In the genomic region with DNA sequence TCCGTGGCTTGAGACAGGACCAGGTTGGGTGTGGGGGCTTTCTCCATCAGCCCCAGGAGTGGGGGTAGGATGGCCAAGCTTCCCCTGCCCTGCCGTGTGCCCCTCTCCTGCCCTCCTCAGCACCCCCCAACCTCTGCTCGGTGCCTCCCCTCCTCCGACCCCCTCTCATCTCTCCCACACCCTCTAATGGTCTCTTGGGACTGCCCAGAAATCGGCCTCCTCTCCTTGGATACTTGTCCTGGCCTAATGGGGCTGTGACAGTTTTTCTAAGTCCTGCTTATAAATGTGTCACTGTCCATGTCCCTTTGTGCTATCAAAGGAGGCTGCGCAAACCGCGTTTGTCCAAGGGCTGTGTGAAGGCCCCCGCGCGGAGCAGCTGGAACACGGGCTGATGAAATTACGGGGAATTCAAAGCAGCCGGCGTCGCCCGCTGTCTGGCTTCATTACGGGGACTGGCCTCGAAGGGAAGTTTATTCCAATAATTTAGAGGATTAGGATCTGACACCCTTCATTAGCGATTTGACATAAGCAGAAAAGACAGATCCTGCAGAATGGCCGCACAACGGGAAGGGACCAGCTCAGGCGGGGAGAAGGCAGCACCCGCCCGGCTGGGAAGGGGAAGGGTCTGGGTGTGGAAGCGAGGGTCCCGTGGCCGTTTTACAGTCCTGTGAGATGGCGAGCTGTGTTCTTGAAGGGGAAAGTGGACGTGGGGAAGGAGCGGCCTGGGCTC, we compare ENCODE assay signal across 30 cellular contexts. TPM values are rescaled to one million over a fixed set of nuclear protein-coding genes. Genes with fewer than 3 reads are reported as not detected.
DNase-seq lines count a peak whose midpoint lies in the region; ATAC-seq, FAIRE-seq and TF ChIP-seq lines count a peak whose summit lies in the region.
"Had no signal": no experiment of that assay in that cellular context is flagged by ENCODE, and none has a peak within 500 bp of the region (broad histone marks: within the 10 kb centered on the region; RNA-seq: fewer than 3 reads in every experiment).

No MANE protein-coding gene starts in this region.

- no peak for FAIRE-seq in GM12891 (lab: Jason Lieb, UNC)
- FAIRE-seq: frontal cortex had no signal

- POLR2A ChIA-PET in WTC11 (lab: Charles Lee) = no interaction called here

- H3K4me1 Mint-ChIP-seq in WTC11 (peaks cover 55% of the 10 kb centered on the region), type B pancreatic cell (ENCODE audit: unreplicated experiment) (peaks cover 58% of the 10 kb centered on the region)
- H3K4me1 Mint-ChIP-seq: activated B cell treated with CpG ODN at 0.5 μM for 24 hours; activated naive CD8-positive, alpha-beta T cell treated with anti-CD3 and anti-CD28 coated beads for 36 hours had no signal

- no peaks in the 10 kb centered on the region for H3K36me3 ChIP-seq in lung (ENCODE audit: control insufficient read depth in 2 of 2, insufficient read depth in 2 of 2, low read length in 2 of 2)
- H3K36me3 ChIP-seq: ascending aorta, tibial nerve had no signal

- no peak overlapping the region for H3K4me3 Mint-ChIP-seq in WTC11
- peak overlapping the region; percentile 44 for H3K4me3 Mint-ChIP-seq in type B pancreatic cell
- H3K4me3 Mint-ChIP-seq: activated B cell treated with CpG ODN at 0.5 μM for 24 hours; activated naive CD8-positive, alpha-beta T cell treated with anti-CD3 and anti-CD28 coated beads for 36 hours; CD8-positive, alpha-beta T cell had no signal

- H3K9me3 ChIP-seq in lung (ENCODE audit: control insufficient read depth in 2 of 2, insufficient read depth in 1 of 2, low read length in 1 of 2) = no peaks in the 10 kb centered on the region
- H3K9me3 ChIP-seq: ascending aorta, tibial nerve had no signal

- peak; percentile 27 for DNase-seq in activated effector memory CD4-positive, alpha-beta T cell treated with anti-CD3 and anti-CD28 coated beads, Interleukin-2, amount 50 U/mL, for 16 hours
- no peak for DNase-seq in activated effector memory CD4-positive, alpha-beta T cell treated with Interleukin-2 at 50 U/mL for 16 hours
- DNase-seq in WTC11 (ENCODE audit: low spot score) = no peak
- DNase-seq in lung (ENCODE audit: low spot score) = no peak
- DNase-seq in type B pancreatic cell (ENCODE audit: extremely low spot score, unreplicated experiment) = no peak
- no peak for DNase-seq in GM12891 (ENCODE audit: insufficient read length, low spot score)
- DNase-seq in NCI-H2029 treated with DMSO at 0.1 percent for 48 hours (lab: John Stamatoyannopoulos, UW) = no peak
- DNase-seq in anterior cingulate cortex (lab: John Stamatoyannopoulos, UW) = no peak
- DNase-seq: activated B cell treated with CpG ODN at 0.5 μM for 24 hours; activated CD4-positive, alpha-beta T cell treated with anti-CD3 and anti-CD28 coated beads, Interleukin-2, amount 50 U/mL, for 4 hours; activated naive CD8-positive, alpha-beta T cell treated with anti-CD3 and anti-CD28 coated beads for 36 hours; CD8-positive, alpha-beta T cell; central memory CD4-positive, alpha-beta T cell; DMS153; GOT3; IMR-90; mesendoderm; NCI-H187; NCI-H226; NCI-H748 treated with DMSO at 0.1 percent for 48 hours; stimulated activated CD4-positive, alpha-beta T cell treated with anti-CD3 and anti-CD28 coated beads, Interleukin-2, amount 100 ng/mL, for 24 hours had no signal

- ATAC-seq in WTC11 = no peak
- no peak for ATAC-seq in lung (ENCODE audit: insufficient read depth, low FRiP score)
- ATAC-seq: CD8-positive, alpha-beta T cell; left lobe of liver had no signal

- TF ChIP-seq CTCF in WTC11 (IDR thresholded peaks at IDR 0.05) (no peak), lung (IDR thresholded peaks at IDR 0.05; ENCODE audit: control extremely low read depth, extremely low read depth) (no peak), type B pancreatic cell (conservative IDR thresholded peaks at IDR 0.05) (no peak)

- H3K27me3 ChIP-seq in lung (ENCODE audit: control insufficient read depth, insufficient read depth) = no peaks in the 10 kb centered on the region
- H3K27me3 ChIP-seq: ascending aorta, tibial nerve had no signal

- H3K36me3 Mint-ChIP-seq in WTC11 = no peaks in the 10 kb centered on the region
- H3K36me3 Mint-ChIP-seq in type B pancreatic cell = no peaks in the 10 kb centered on the region
- H3K36me3 Mint-ChIP-seq: activated naive CD8-positive, alpha-beta T cell treated with anti-CD3 and anti-CD28 coated beads for 36 hours; CD8-positive, alpha-beta T cell had no signal

- CTCF ChIA-PET in WTC11 (lab: Charles Lee) = interaction anchor here (2.1 to 3.6 kb wide), 2 partner anchors 19 to 49 kb away, joined by 5 to 52 read pairs; no protein-coding TSS in a partner anchor

- H3K27me3 Mint-ChIP-seq in WTC11 (ENCODE audit: low read depth) (no peaks in the 10 kb centered on the region), type B pancreatic cell (peaks cover 4% of the 10 kb centered on the region)

- WGBS in lung, 2 donors = 95% methylated on average over 30 to 31 of the region's 31 CpGs

- H3K4me3 ChIP-seq in lung = peak overlapping the region; percentile 4
- H3K4me3 ChIP-seq: tibial nerve had no signal

- no peaks in the 10 kb centered on the region for H3K9me3 Mint-ChIP-seq in WTC11
- H3K9me3 Mint-ChIP-seq in type B pancreatic cell = no peaks in the 10 kb centered on the region
- H3K9me3 Mint-ChIP-seq: activated B cell treated with CpG ODN at 0.5 μM for 24 hours; activated naive CD8-positive, alpha-beta T cell treated with anti-CD3 and anti-CD28 coated beads for 36 hours; CD8-positive, alpha-beta T cell had no signal

- TF ChIP-seq POLR2A in GM12891 (IDR thresholded peaks at IDR 0.05; ENCODE audit: low read depth, low read length) = no peak

- H3K27ac Mint-ChIP-seq in WTC11 (peak overlapping the region; percentile 45; the same call in 1 of the 2 replicates), type B pancreatic cell (no peak overlapping the region)
- H3K27ac Mint-ChIP-seq: activated B cell treated with CpG ODN at 0.5 μM for 24 hours; activated naive CD8-positive, alpha-beta T cell treated with anti-CD3 and anti-CD28 coated beads for 36 hours; CD8-positive, alpha-beta T cell had no signal

- H3K4me1 ChIP-seq in lung (ENCODE audit: control insufficient read depth in 2 of 2, insufficient read depth in 2 of 2, low read length in 2 of 2) = peaks cover 0 to 7% of the 10 kb centered on the region in 2 donors
- H3K4me1 ChIP-seq: ascending aorta had no signal

- H3K27ac ChIP-seq in lung (ENCODE audit: low read depth in 1 of 2, low read length in 1 of 2) = no peak overlapping the region
- H3K27ac ChIP-seq: ascending aorta, RWPE1 had no signal

TF ChIP-seq in WTC11, 78 proteins besides CTCF, POLR2A, EP300 and RAD21 (continues in another document):
- TF ChIP-seq ZNF121 (CRISPR knock-in tag; IDR thresholded peaks at IDR 0.05) (no peak), JUN (CRISPR knock-in tag; IDR thresholded peaks at IDR 0.05) (no peak), EMX1 (CRISPR knock-in tag; IDR thresholded peaks at IDR 0.05) (no peak)
- TF ChIP-seq, protein P1, sequence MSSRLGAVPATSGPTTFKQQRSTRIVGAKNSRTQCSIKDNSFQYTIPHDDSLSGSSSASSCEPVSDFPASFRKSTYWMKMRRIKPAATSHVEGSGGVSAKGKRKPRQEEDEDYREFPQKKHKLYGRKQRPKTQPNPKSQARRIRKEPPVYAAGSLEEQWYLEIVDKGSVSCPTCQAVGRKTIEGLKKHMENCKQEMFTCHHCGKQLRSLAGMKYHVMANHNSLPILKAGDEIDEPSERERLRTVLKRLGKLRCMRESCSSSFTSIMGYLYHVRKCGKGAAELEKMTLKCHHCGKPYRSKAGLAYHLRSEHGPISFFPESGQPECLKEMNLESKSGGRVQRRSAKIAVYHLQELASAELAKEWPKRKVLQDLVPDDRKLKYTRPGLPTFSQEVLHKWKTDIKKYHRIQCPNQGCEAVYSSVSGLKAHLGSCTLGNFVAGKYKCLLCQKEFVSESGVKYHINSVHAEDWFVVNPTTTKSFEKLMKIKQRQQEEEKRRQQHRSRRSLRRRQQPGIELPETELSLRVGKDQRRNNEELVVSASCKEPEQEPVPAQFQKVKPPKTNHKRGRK (CRISPR knock-in tag; IDR thresholded peaks at IDR 0.05; ENCODE audit: borderline replicate concordance) = no peak

TF ChIP-seq in GM12891, 5 proteins besides CTCF, POLR2A, EP300 and RAD21:
- no peak for TF ChIP-seq SPI1 (IDR thresholded peaks at IDR 0.05; ENCODE audit: low read depth, low read length)
- no peak for TF ChIP-seq POU2F2 (IDR thresholded peaks at IDR 0.05; ENCODE audit: low read depth, low read length)
- TF ChIP-seq TAF1 (IDR thresholded peaks at IDR 0.05; ENCODE audit: low read depth, low read length) = no peak
- no peak for TF ChIP-seq PAX5 (IDR thresholded peaks at IDR 0.05; ENCODE audit: insufficient read depth, low read length, severe bottlenecking)
- TF ChIP-seq POLR2AphosphoS5 (IDR thresholded peaks at IDR 0.05; ENCODE audit: low read depth, low read length) = no peak

RNA-seq across cellular contexts. Expression of gene WFIKKN2, which starts 1.8 kb away (rescaled TPM):
- total RNA-seq in WTC11 (2021) (0.07 to 0.11 TPM (median 0.09 TPM) in 3 replicates), lung (under 1 TPM; 0.06 to 0.31 TPM), type B pancreatic cell (ENCODE audit: low replicate concordance) (1.7 TPM in 1 of 2 replicates, not detected in the other)
- polyA plus RNA-seq in lung = under 1 TPM; 0.01 to 0.20 TPM
- polyA plus RNA-seq in GM12891 (2012; ENCODE audit: low read depth, missing spikeins) = 0.14 TPM
- total RNA-seq: A673; activated B cell treated with CpG ODN at 0.5 μM for 24 hours; activated naive CD8-positive, alpha-beta T cell treated with anti-CD3 and anti-CD28 coated beads for 36 hours; ascending aorta; CD8-positive, alpha-beta T cell; dermis microvascular lymphatic vessel endothelial cell; G401; IMR-90; renal cortical epithelial cell had no signal

RNA-seq across cellular contexts. Expression of gene TOB1, which starts 32.6 kb away (rescaled TPM):
- 33.5 to 37.9 TPM (median 36.0 TPM) in 3 replicates for total RNA-seq in WTC11 (2021)
- total RNA-seq in lung = 10 to 100 TPM; 28.4 to 75.5 TPM
- polyA plus RNA-seq in lung = 10 to 100 TPM; 15.3 to 30.5 TPM
- total RNA-seq in type B pancreatic cell (ENCODE audit: low replicate concordance) = 54.9 and 113 TPM in 2 replicates
- 9.6 TPM for polyA plus RNA-seq in GM12891 (2012; ENCODE audit: low read depth, missing spikeins)
